In the genomic region with DNA sequence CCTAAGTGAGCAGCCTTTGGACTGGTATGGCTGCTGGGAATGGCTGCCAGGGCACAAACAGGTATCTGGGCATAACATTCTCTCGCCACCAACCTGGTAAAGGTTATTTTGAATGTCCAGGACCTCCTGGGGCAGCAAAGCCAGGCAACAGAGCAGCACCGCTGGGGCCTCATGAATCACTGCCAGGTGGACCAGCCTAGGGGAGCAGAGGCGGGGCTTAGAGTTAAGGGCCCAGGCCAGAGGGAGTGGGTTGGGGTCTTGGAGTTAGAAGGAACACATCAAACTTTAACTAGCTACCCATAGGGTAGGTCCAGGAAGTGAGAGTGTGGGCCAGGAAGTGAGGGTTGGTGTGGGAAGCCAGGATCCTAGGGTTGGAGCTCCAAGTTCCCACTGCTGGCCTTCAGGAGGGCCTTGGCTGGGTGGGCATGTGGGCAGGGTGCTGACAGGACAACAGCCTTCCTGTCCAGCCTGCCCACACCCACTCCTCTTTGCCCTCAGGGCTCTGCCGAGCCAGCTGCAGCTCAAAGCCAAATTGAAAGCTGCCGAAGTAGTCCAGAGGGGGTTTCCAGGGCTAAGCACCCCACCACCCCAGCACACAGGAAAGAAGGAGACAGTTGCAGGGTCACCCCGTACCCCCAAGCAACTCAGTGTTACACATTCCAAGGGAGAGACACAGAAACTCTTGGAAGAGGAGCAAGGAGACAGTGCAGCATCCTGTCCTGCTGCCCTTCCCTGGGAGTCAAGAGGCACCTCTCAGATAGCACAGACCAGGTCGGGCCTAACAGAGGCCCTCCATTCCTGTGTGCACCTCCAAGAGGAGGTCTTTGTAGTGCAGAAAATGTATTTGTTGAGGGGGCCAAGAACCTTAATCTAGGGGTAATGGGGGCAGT, we compare ENCODE assay signal across 1 cellular context.
TF ChIP-seq lines count a peak whose summit lies in the region.

No MANE protein-coding gene starts in this region.

TF ChIP-seq in H1, 55 proteins besides CTCF, POLR2A, EP300 and RAD21:
- no peak for TF ChIP-seq EGR1 (IDR thresholded peaks at IDR 0.05; ENCODE audit: borderline replicate concordance, low read depth, low read length)
- no peak for TF ChIP-seq JUND (IDR thresholded peaks at IDR 0.05; ENCODE audit: low read length)
- TF ChIP-seq RBBP5 (IDR thresholded peaks at IDR 0.05; ENCODE audit: borderline replicate concordance, low read depth, low read length) = no peak
- TF ChIP-seq JUN (IDR thresholded peaks at IDR 0.05; ENCODE audit: low read depth, low read length) = no peak
- TF ChIP-seq SP1 (IDR thresholded peaks at IDR 0.05; ENCODE audit: low read depth, low read length) = no peak
- TF ChIP-seq CREB1 (IDR thresholded peaks at IDR 0.05) = no peak
- no peak for TF ChIP-seq CHD1 (IDR thresholded peaks at IDR 0.05; ENCODE audit: low read depth, low read length)
- TF ChIP-seq, protein P1, sequence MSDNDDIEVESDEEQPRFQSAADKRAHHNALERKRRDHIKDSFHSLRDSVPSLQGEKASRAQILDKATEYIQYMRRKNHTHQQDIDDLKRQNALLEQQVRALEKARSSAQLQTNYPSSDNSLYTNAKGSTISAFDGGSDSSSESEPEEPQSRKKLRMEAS (IDR thresholded peaks at IDR 0.05) = no peak
